25 cellular contexts compared by ENCODE assay signal in genomic region chr17:63558441-63558840, GRCh38. TPM values are rescaled to one million over a fixed set of nuclear protein-coding genes. Genes with fewer than 3 reads are reported as not detected.
"Had no signal": no experiment of that assay in that cellular context is flagged by ENCODE, and none has a peak within 500 bp of the region (broad histone marks: within the 10 kb centered on the region; RNA-seq: fewer than 3 reads in every experiment).

No MANE protein-coding gene starts in this region.

- H3K27ac Mint-ChIP-seq: activated naive CD4-positive, alpha-beta T cell treated with anti-CD3 and anti-CD28 coated beads, Interleukin-2, amount 50 U/mL, for 24 hours; memory B cell; natural killer cell treated with Interleukin-12 subunit alpha and Interleukin-12 subunit beta and Interleukin-15 and Interleukin-18, amount 100 ng/mL, for 72 hours; progenitor cell of endocrine pancreas had no signal

- H3K4me3 ChIP-seq: dorsolateral prefrontal cortex, esophagus squamous epithelium, gastroesophageal sphincter, heart left ventricle, stomach, suprapubic skin, tibial nerve had no signal

- H3K36me3 ChIP-seq: esophagus squamous epithelium, gastroesophageal sphincter, stomach, suprapubic skin, tibial nerve had no signal

- DNase-seq: activated CD4-positive, alpha-beta T cell treated with anti-CD3 and anti-CD28 coated beads for 1 hour; activated CD4-positive, alpha-beta T cell treated with anti-CD3 and anti-CD28 coated beads, Interleukin-2, amount 50 U/mL, for 4 hours; activated gamma-delta T cell; central memory CD4-positive, alpha-beta T cell; dorsolateral prefrontal cortex; effector memory CD8-positive, alpha-beta T cell; esophagus squamous epithelium; heart left ventricle; left cardiac atrium; stimulated activated CD4-positive, alpha-beta T cell treated with anti-CD3 and anti-CD28 coated beads, Interleukin-4, amount 100 ng/mL, for 1 hour; stomach; WERI-Rb-1 had no signal

- ATAC-seq: effector memory CD8-positive, alpha-beta T cell; gastroesophageal sphincter; heart left ventricle; left cardiac atrium; natural killer cell treated with Interleukin-12 subunit alpha and Interleukin-12 subunit beta and Interleukin-15 and Interleukin-18, amount 100 ng/mL, for 72 hours had no signal

- H3K9me3 Mint-ChIP-seq: activated naive CD4-positive, alpha-beta T cell treated with anti-CD3 and anti-CD28 coated beads, Interleukin-2, amount 50 U/mL, for 24 hours; effector memory CD8-positive, alpha-beta T cell; memory B cell; natural killer cell treated with Interleukin-12 subunit alpha and Interleukin-12 subunit beta and Interleukin-15 and Interleukin-18, amount 100 ng/mL, for 72 hours had no signal

- H3K27ac ChIP-seq: dorsolateral prefrontal cortex, esophagus squamous epithelium, gastroesophageal sphincter, heart left ventricle, stomach, suprapubic skin, tibial nerve, WERI-Rb-1 had no signal

- FAIRE-seq: astrocyte, colon, islet of Langerhans had no signal

- H3K27me3 ChIP-seq: dorsolateral prefrontal cortex, esophagus squamous epithelium, gastroesophageal sphincter, heart left ventricle, stomach, suprapubic skin, tibial nerve had no signal

- H3K9me3 ChIP-seq: esophagus squamous epithelium, gastroesophageal sphincter, stomach, suprapubic skin, tibial nerve had no signal

RNA-seq across cellular contexts. Expression of gene KCNH6, which starts 35.3 kb away (rescaled TPM):
- total RNA-seq: astrocyte; esophagus squamous epithelium; gastroesophageal sphincter; heart left ventricle; left cardiac atrium; natural killer cell treated with Interleukin-12 subunit alpha and Interleukin-12 subunit beta and Interleukin-15 and Interleukin-18, amount 100 ng/mL, for 72 hours; osteocyte; suprapubic skin; T-helper 2 cell treated with Interferon-gamma antibody and Interleukin-4, amounts not matched to agents 100 ng/mL and 5 ng/mL, for 36 hours; tibial nerve; urinary bladder had no signal
- polyA plus RNA-seq: urinary bladder had no signal
